ENCODE assay signal across 24 cellular contexts in the genomic region with DNA sequence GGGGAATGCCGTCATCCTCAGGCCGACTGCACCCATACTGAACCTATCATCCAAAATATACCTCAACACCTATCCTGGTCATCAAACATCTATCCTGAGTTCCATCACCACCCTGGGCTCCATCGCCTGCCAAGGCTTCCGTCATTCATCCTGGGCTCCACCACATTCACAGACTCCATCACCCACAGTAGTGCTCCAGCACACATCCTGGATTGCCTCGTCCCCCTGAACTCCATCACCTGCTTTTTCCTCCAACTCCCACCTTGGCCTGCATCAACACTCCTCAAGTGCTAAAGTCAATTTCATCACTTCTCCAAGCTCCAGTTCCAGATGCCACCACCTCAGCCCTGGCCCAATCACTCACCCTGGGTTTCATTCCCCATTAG. TPM values are rescaled to one million over a fixed set of nuclear protein-coding genes. Genes with fewer than 3 reads are reported as not detected.
A peak's percentile ranks its signal among the peaks of the same experiment; 100 is the strongest.
DNase-seq lines count a peak whose midpoint lies in the region; ATAC-seq, FAIRE-seq and TF ChIP-seq lines count a peak whose summit lies in the region.
"Had no signal": no experiment of that assay in that cellular context is flagged by ENCODE, and none has a peak within 500 bp of the region (broad histone marks: within the 10 kb centered on the region; RNA-seq: fewer than 3 reads in every experiment).

No MANE protein-coding gene starts in this region.

- no TSS peak for BruUV-seq in IMR-90 (replicated peaks; lab: Mats Ljungman, UMichigan)

- H4K8ac ChIP-seq in IMR-90 (ENCODE audit: low read depth in 2 of 2, low read length in 2 of 2) = no peak overlapping the region

- H3K9me1 ChIP-seq in IMR-90 (ENCODE audit: insufficient read depth, low read length) = no peaks in the 10 kb centered on the region

- H2BK120ac ChIP-seq in IMR-90 (ENCODE audit: low read depth, low read length) = no peak overlapping the region

- H3K27me3 ChIP-seq in CD4-positive, CD25-positive, alpha-beta regulatory T cell (ENCODE audit: control insufficient read depth, insufficient read depth, low read length) = no peaks in the 10 kb centered on the region
- H3K27me3 ChIP-seq in IMR-90 (ENCODE audit: control insufficient read depth, insufficient read depth, low read length) = no peaks in the 10 kb centered on the region
- H3K27me3 ChIP-seq: heart right ventricle, Peyer's patch, tibial nerve had no signal

- no peak overlapping the region for H3K4me3 ChIP-seq in CD4-positive, CD25-positive, alpha-beta regulatory T cell (ENCODE audit: low read depth, low read length)
- no peak overlapping the region for H3K4me3 ChIP-seq in IMR-90 (ENCODE audit: insufficient read depth, low read depth, low read length)
- H3K4me3 ChIP-seq: cardiac muscle cell, heart right ventricle, Peyer's patch, tibial nerve had no signal

- no peak for TF ChIP-seq RAD21 in IMR-90 (IDR thresholded peaks at IDR 0.05; ENCODE audit: low read length)

- H3K18ac ChIP-seq in IMR-90 (ENCODE audit: low read depth, low read length) = no peak overlapping the region

- no peak for ATAC-seq in CD4-positive, CD25-positive, alpha-beta regulatory T cell (ENCODE audit: low read depth in 2 of 2)
- ATAC-seq in IMR-90 (ENCODE audit: low read depth) (no peak), GM21367 (IDR thresholded peaks at IDR 0.05; ENCODE audit: unreplicated experiment) (no peak)
- ATAC-seq: heart right ventricle; left ventricle myocardium superior; stimulated activated naive CD8-positive, alpha-beta T cell treated with anti-CD3 and anti-CD28 coated beads, Interleukin-15, amount 100 ng/mL, for 72 hours had no signal

- no peak for TF ChIP-seq POLR2A in IMR-90 (IDR thresholded peaks at IDR 0.05; ENCODE audit: low read depth, low read length)

- no peak overlapping the region for H2BK5ac ChIP-seq in IMR-90 (ENCODE audit: low read depth, low read length, poor library complexity, severe bottlenecking)

- no peak for DNase-seq in CD4-positive, CD25-positive, alpha-beta regulatory T cell
- DNase-seq in IMR-90 (no peak), endothelial cell (ENCODE audit: low spot score) (no peak), KBM-7 (no peak), HTR-8/SVneo (ENCODE audit: insufficient read length, low spot score) (no peak)
- DNase-seq: activated CD4-positive, alpha-beta T cell treated with anti-CD3 and anti-CD28 coated beads for 1 hour; DMS79 treated with DMSO at 0.1 percent for 48 hours; heart right ventricle; left ventricle myocardium superior; NCI-H1417; NCI-H2107; NCI-H510A; nucleus accumbens; Peyer's patch; retina; stimulated activated CD4-positive, alpha-beta T cell treated with anti-CD3 and anti-CD28 coated beads, Interleukin-4, amount 100 ng/mL, for 24 hours; stimulated activated naive CD8-positive, alpha-beta T cell treated with anti-CD3 and anti-CD28 coated beads, Interleukin-15, amount 100 ng/mL, for 72 hours; T-helper 9 cell had no signal

- H3K9me3 ChIP-seq in CD4-positive, CD25-positive, alpha-beta regulatory T cell (ENCODE audit: control insufficient read depth in 2 of 2, low read length in 2 of 2) = no peaks in the 10 kb centered on the region
- no peaks in the 10 kb centered on the region for H3K9me3 ChIP-seq in IMR-90 (ENCODE audit: control insufficient read depth, insufficient read depth, low read length)
- H3K9me3 ChIP-seq: heart right ventricle, Peyer's patch, tibial nerve had no signal

- intact Hi-C loops in IMR-90 (cut with micrococcal nuclease) = no loop called here

- POLR2A ChIA-PET in IMR-90 (lab: Charles Lee; ENCODE audit: unreplicated experiment) = no interaction called here

- H3K23ac ChIP-seq in IMR-90 (ENCODE audit: low read depth, low read length) = no peak overlapping the region

- no peak overlapping the region for H4K5ac ChIP-seq in IMR-90 (ENCODE audit: low read depth, low read length)

- no peaks in the 10 kb centered on the region for H4K20me1 ChIP-seq in IMR-90 (ENCODE audit: insufficient read depth, low read length)

- no peak for FAIRE-seq in HTR-8/SVneo (lab: Jason Lieb, UNC)
- FAIRE-seq: GM12891 had no signal

- H3K9me3 Mint-ChIP-seq in CD4-positive, CD25-positive, alpha-beta regulatory T cell = no peaks in the 10 kb centered on the region
- no peaks in the 10 kb centered on the region for H3K9me3 Mint-ChIP-seq in endothelial cell (ENCODE audit: unreplicated experiment)
- H3K9me3 Mint-ChIP-seq: stimulated activated naive CD8-positive, alpha-beta T cell treated with anti-CD3 and anti-CD28 coated beads, Interleukin-15, amount 100 ng/mL, for 72 hours had no signal

- H3K4me1 ChIP-seq in CD4-positive, CD25-positive, alpha-beta regulatory T cell (ENCODE audit: control insufficient read depth, insufficient read depth, low read length, poor library complexity, severe bottlenecking) = peaks cover 45% of the 10 kb centered on the region
- no peaks in the 10 kb centered on the region for H3K4me1 ChIP-seq in IMR-90 (ENCODE audit: control insufficient read depth, insufficient read depth, low read length)

- H3K79me1 ChIP-seq in IMR-90 (ENCODE audit: low read depth in 1 of 2, low read length in 2 of 2) = no peaks in the 10 kb centered on the region; a peak in 1 of 4 replicates

- H3K4ac ChIP-seq in IMR-90 (ENCODE audit: low read depth, low read length) = no peak overlapping the region

- no peak overlapping the region for H2BK20ac ChIP-seq in IMR-90 (ENCODE audit: low read depth, low read length)

- dilution Hi-C loops in IMR-90 (cut with HindIII; ENCODE audit: low sequenced_read_pairs, unreplicated experiment) = no loop called here

- no peak overlapping the region for H4K91ac ChIP-seq in IMR-90 (ENCODE audit: insufficient read depth, low read depth, low read length)

- H3K27ac Mint-ChIP-seq in CD4-positive, CD25-positive, alpha-beta regulatory T cell = peak overlapping the region in 2 of 3 donors; percentile 60 to 61
- no peak overlapping the region for H3K27ac Mint-ChIP-seq in endothelial cell (ENCODE audit: unreplicated experiment)
- H3K27ac Mint-ChIP-seq: stimulated activated naive CD8-positive, alpha-beta T cell treated with anti-CD3 and anti-CD28 coated beads, Interleukin-15, amount 100 ng/mL, for 72 hours had no signal

- H3K56ac ChIP-seq in IMR-90 (ENCODE audit: extremely low read depth, insufficient read depth, low read length) = no peak overlapping the region

- in situ Hi-C loops in IMR-90 (cut with MboI; ENCODE audit: low sequenced_read_pairs) (no loop called here), KBM-7 (cut with MboI; ENCODE audit: low pct_unique_long_range_greater_than_20kb, low sequenced_read_pairs) (no loop called here)

- peaks cover 4% of the 10 kb centered on the region for H3K27me3 Mint-ChIP-seq in CD4-positive, CD25-positive, alpha-beta regulatory T cell
- peaks cover 16% of the 10 kb centered on the region for H3K27me3 Mint-ChIP-seq in endothelial cell (ENCODE audit: unreplicated experiment)

- no peak overlapping the region for H3K27ac ChIP-seq in CD4-positive, CD25-positive, alpha-beta regulatory T cell (ENCODE audit: insufficient read depth, low read length, poor library complexity, severe bottlenecking)
- H3K27ac ChIP-seq in IMR-90 (ENCODE audit: insufficient read depth, low read length) = no peak overlapping the region
- H3K27ac ChIP-seq: cardiac muscle cell, heart right ventricle, Peyer's patch, tibial nerve had no signal

- CTCF ChIA-PET in IMR-90 (lab: Yijun Ruan, JAX) = interaction anchor here (1.2 kb wide), 1 partner anchor 27 kb away, joined by 3 read pairs; no protein-coding TSS in a partner anchor

- H3K36me3 ChIP-seq in CD4-positive, CD25-positive, alpha-beta regulatory T cell (ENCODE audit: control insufficient read depth, insufficient read depth, low read length) = no peaks in the 10 kb centered on the region
- H3K36me3 ChIP-seq in IMR-90 (ENCODE audit: control insufficient read depth, insufficient read depth, low read length) = peaks cover 55% of the 10 kb centered on the region
- H3K36me3 ChIP-seq: cardiac muscle cell had no signal

- H3K14ac ChIP-seq in IMR-90 (replicated peaks; ENCODE audit: low read depth, low read length) = no peak overlapping the region

- no peak overlapping the region for H3K4me2 ChIP-seq in IMR-90 (ENCODE audit: low read depth, low read length)

- WGBS in IMR-90 (ENCODE audit: extremely low coverage in 2 of 2, insufficient read length in 1 of 2), 2 experiments = 100% methylated on average over 5 of the region's 5 CpGs; no CpG with 5 or more reads in 1 of the 2 experiments

- H3K36me3 Mint-ChIP-seq in CD4-positive, CD25-positive, alpha-beta regulatory T cell = no peaks in the 10 kb centered on the region
- H3K36me3 Mint-ChIP-seq in endothelial cell (ENCODE audit: low read depth, unreplicated experiment) = peaks cover 32% of the 10 kb centered on the region

- H3K4me1 Mint-ChIP-seq in CD4-positive, CD25-positive, alpha-beta regulatory T cell = peaks cover 0 to 66% (median 25%) of the 10 kb centered on the region in 4 donors
- H3K4me1 Mint-ChIP-seq in endothelial cell (ENCODE audit: unreplicated experiment) = peaks cover 4% of the 10 kb centered on the region

- H3K9ac ChIP-seq in IMR-90 (ENCODE audit: low read depth, low read length) = no peak overlapping the region

- H3K4me3 Mint-ChIP-seq in CD4-positive, CD25-positive, alpha-beta regulatory T cell = peak overlapping the region in 3 of 4 donors; percentile 39 to 91 (median 78)
- H3K4me3 Mint-ChIP-seq in endothelial cell (ENCODE audit: unreplicated experiment) = peak overlapping the region; percentile 87

- no peak overlapping the region for H2AFZ ChIP-seq in IMR-90 (replicated peaks; ENCODE audit: low read length, poor library complexity)

- no peak overlapping the region for H2AK5ac ChIP-seq in IMR-90 (ENCODE audit: low read depth, low read length)

- peak overlapping the region; percentile 90 for H2AK9ac ChIP-seq in IMR-90 (replicated peaks; ENCODE audit: low read depth, low read length, poor library complexity)

- no peak for TF ChIP-seq CTCF in IMR-90 (conservative IDR thresholded peaks at IDR 0.05; ENCODE audit: low read depth, low read length)
- no peak for TF ChIP-seq CTCF in endothelial cell (IDR thresholded peaks at IDR 0.05; ENCODE audit: unreplicated experiment)

- no peak overlapping the region for H2BK15ac ChIP-seq in IMR-90 (ENCODE audit: low read depth, low read length)

RNA-seq across cellular contexts. Expression of a gene that starts 7.8 kb away (rescaled TPM):
- total RNA-seq in CD4-positive, CD25-positive, alpha-beta regulatory T cell = 4.5 TPM
- 1 to 10 TPM; 3.8 to 8.3 (median 6.2) TPM for polyA plus RNA-seq in CD4-positive, CD25-positive, alpha-beta regulatory T cell
- total RNA-seq in IMR-90 (2012; rRNA removed) = 4.8 and 5.3 TPM in 2 replicates
- polyA plus RNA-seq in IMR-90 (2012; rRNA removed) = 15.9 and 17.3 TPM in 2 replicates
- 6.7 and 10.6 TPM in 2 replicates for polyA plus RNA-seq in IMR-90 (2012; cell fraction: cytosol; rRNA removed)
- 53.8 and 151 TPM in 2 replicates for polyA plus RNA-seq in IMR-90 (2012; cell fraction: nucleus; rRNA removed; ENCODE audit: low replicate concordance)
- 35.7 TPM for total RNA-seq in endothelial cell (ENCODE audit: unreplicated experiment)

RNA-seq across cellular contexts. Expression of a gene that starts 15.7 kb away (rescaled TPM):
- total RNA-seq in CD4-positive, CD25-positive, alpha-beta regulatory T cell = not detected
- not detected for polyA plus RNA-seq in CD4-positive, CD25-positive, alpha-beta regulatory T cell
- total RNA-seq in IMR-90 (2012; rRNA removed) = not detected in 2 replicates
- not detected in 2 replicates for polyA plus RNA-seq in IMR-90 (2012; rRNA removed)
- not detected in 2 replicates for polyA plus RNA-seq in IMR-90 (2012; cell fraction: cytosol; rRNA removed)
- not detected in 2 replicates for polyA plus RNA-seq in IMR-90 (2012; cell fraction: nucleus; rRNA removed; ENCODE audit: low replicate concordance)
- total RNA-seq in endothelial cell (ENCODE audit: unreplicated experiment) = 132 TPM
- total RNA-seq: dermis microvascular lymphatic vessel endothelial cell, Peyer's patch, SK-MEL-5 had no signal

RNA-seq across cellular contexts. Expression of a gene that starts 17.1 kb away (rescaled TPM):
- 191 TPM for total RNA-seq in CD4-positive, CD25-positive, alpha-beta regulatory T cell
- 100 to 1,000 TPM in 3 of 4 donors, 10 to 100 TPM in 1; 91.0 to 138 (median 120) TPM for polyA plus RNA-seq in CD4-positive, CD25-positive, alpha-beta regulatory T cell
- total RNA-seq in IMR-90 (2012; rRNA removed) (0.18 and 0.28 TPM in 2 replicates), endothelial cell (ENCODE audit: unreplicated experiment) (1.3 TPM)
- polyA plus RNA-seq in IMR-90 (2012; rRNA removed) = 1.0 and 1.3 TPM in 2 replicates
- 0.24 and 1.0 TPM in 2 replicates for polyA plus RNA-seq in IMR-90 (2012; cell fraction: cytosol; rRNA removed)
- polyA plus RNA-seq in IMR-90 (2012; cell fraction: nucleus; rRNA removed; ENCODE audit: low replicate concordance) = 9.3 and 16.4 TPM in 2 replicates
- total RNA-seq: SK-MEL-5 had no signal

RNA-seq across cellular contexts. Expression of a gene that starts 24.2 kb away (rescaled TPM):
- total RNA-seq in CD4-positive, CD25-positive, alpha-beta regulatory T cell = not detected
- polyA plus RNA-seq in CD4-positive, CD25-positive, alpha-beta regulatory T cell = not detected
- total RNA-seq in IMR-90 (2012; rRNA removed) (not detected in 2 replicates), endothelial cell (ENCODE audit: unreplicated experiment) (0.72 TPM)
- not detected in 2 replicates for polyA plus RNA-seq in IMR-90 (2012; rRNA removed)
- not detected in 2 replicates for polyA plus RNA-seq in IMR-90 (2012; cell fraction: cytosol; rRNA removed)
- 0.04 TPM in 1 of 2 replicates, not detected in the other for polyA plus RNA-seq in IMR-90 (2012; cell fraction: nucleus; rRNA removed; ENCODE audit: low replicate concordance)
- total RNA-seq: dermis microvascular lymphatic vessel endothelial cell, heart right ventricle, left ventricle myocardium superior, Peyer's patch, SK-MEL-5, tibial nerve had no signal
- polyA plus RNA-seq: heart right ventricle had no signal

RNA-seq across cellular contexts. Expression of a gene that starts 33.5 kb away (rescaled TPM):
- 0.47 TPM for total RNA-seq in CD4-positive, CD25-positive, alpha-beta regulatory T cell
- polyA plus RNA-seq in CD4-positive, CD25-positive, alpha-beta regulatory T cell = under 1 TPM in 2 of 4 donors, not detected in 2; 0.07 to 0.21 TPM
- 0.72 and 0.83 TPM in 2 replicates for total RNA-seq in IMR-90 (2012; rRNA removed)
- polyA plus RNA-seq in IMR-90 (2012; rRNA removed) = 4.8 and 5.4 TPM in 2 replicates
- polyA plus RNA-seq in IMR-90 (2012; cell fraction: cytosol; rRNA removed) = 3.3 and 6.1 TPM in 2 replicates
- polyA plus RNA-seq in IMR-90 (2012; cell fraction: nucleus; rRNA removed; ENCODE audit: low replicate concordance) = 5.4 and 6.0 TPM in 2 replicates
- total RNA-seq in endothelial cell (ENCODE audit: unreplicated experiment) = 2.4 TPM
- total RNA-seq: Peyer's patch, tibial nerve had no signal

Comparison
In these comparisons a context has a peak if more than half of its experiments do, and no peak if none do; other contexts are left out.
1. RNA of a gene that starts 15.7 kb away (total RNA-seq): 132 TPM in endothelial cell (single experiment); not detected in CD4-positive, CD25-positive, alpha-beta regulatory T cell (single experiment) and not detected in IMR-90; every median in the first group is over 100 times any median in the second.
2. RNA of a gene that starts 17.1 kb away (total RNA-seq): 191 TPM in CD4-positive, CD25-positive, alpha-beta regulatory T cell (single experiment); 1.3 TPM in endothelial cell (single experiment) and 0.18 to 0.28 TPM in IMR-90; every median in the first group is over 10 times any median in the second.